In genomic region chr3:58685641-58686040, GRCh38 we compare ENCODE assay signal across 11 cellular contexts. TPM values are rescaled to one million over a fixed set of nuclear protein-coding genes. Genes with fewer than 3 reads are reported as not detected.
"Had no signal": no experiment of that assay in that cellular context is flagged by ENCODE, and none has a peak within 500 bp of the region (broad histone marks: within the 10 kb centered on the region; RNA-seq: fewer than 3 reads in every experiment).

No MANE protein-coding gene starts in this region.

- H3K4me3 ChIP-seq: GM23248, GM23338, HAP-1 had no signal

- H3K27ac Mint-ChIP-seq: GM23338, H9, HFFc6 had no signal

- H3K4me1 ChIP-seq: HAP-1 had no signal

- H3K27ac ChIP-seq: GM23248 had no signal

- FAIRE-seq: H1, H54 had no signal

- ATAC-seq: GM23338, HCT116 had no signal

- H3K4me3 Mint-ChIP-seq: GM23338, H9, HFFc6 had no signal

- H3K9me3 ChIP-seq: HAP-1 had no signal

- H3K36me3 ChIP-seq: HAP-1 had no signal

- DNase-seq: GM23248, GOT3, H7, H9, HCEC 1CT, HFFc6 had no signal

- H3K4me1 Mint-ChIP-seq: GM23338, H9 had no signal

RNA-seq across cellular contexts. Expression of gene FAM3D, which starts 19.1 kb away (rescaled TPM):
- total RNA-seq: GM23248, GM23338, H1, H7, H9, HFFc6 had no signal
- polyA plus RNA-seq: GM23248, H1 had no signal
